8 cellular contexts compared by ENCODE assay signal in genomic region chr1:86914998-86915736, GRCh38. TPM values are rescaled to one million over a fixed set of nuclear protein-coding genes. Genes with fewer than 3 reads are reported as not detected.
A peak's percentile ranks its signal among the peaks of the same experiment; 100 is the strongest.
DNase-seq lines count a peak whose midpoint lies in the region; ATAC-seq and TF ChIP-seq lines count a peak whose summit lies in the region.

No MANE protein-coding gene starts in this region.

- H3K4me3 ChIP-seq in DND-41 (ENCODE audit: low read depth in 1 of 2, low read length in 2 of 2), result peak overlapping the region; percentile 65 to 89
- peak overlapping the region; percentile 83 for H3K4me3 ChIP-seq in brain microvascular endothelial cell (ENCODE audit: low read depth, low read length)
- peak overlapping the region; percentile 83 for H3K4me3 ChIP-seq in smooth muscle cell

- H3K4me1 ChIP-seq in DND-41 (ENCODE audit: insufficient read depth, low read length) (peaks cover 43% of the 10 kb centered on the region), smooth muscle cell (ENCODE audit: low read depth) (peaks cover 18% of the 10 kb centered on the region)

- peaks cover 91% of the 10 kb centered on the region for H3K79me2 ChIP-seq in DND-41 (ENCODE audit: insufficient read depth, low read length)
- peaks cover 88% of the 10 kb centered on the region for H3K79me2 ChIP-seq in smooth muscle cell (ENCODE audit: low read depth)

- in situ Hi-C loops in brain microvascular endothelial cell (cut with HindIII; ENCODE audit: low pct_ligation_motif_present, low sequenced_read_pairs), result no loop called here

- H4K20me1 ChIP-seq in DND-41 (ENCODE audit: insufficient read depth, low read length) (peaks cover 29% of the 10 kb centered on the region), smooth muscle cell (ENCODE audit: low read depth) (peaks cover 50% of the 10 kb centered on the region)

- ATAC-seq in DND-41 (ENCODE audit: insufficient read depth, low read depth), result peak; percentile 36

- H3F3A ChIP-seq in smooth muscle cell (ENCODE audit: low read depth), result no peaks in the 10 kb centered on the region

- peak overlapping the region; percentile 86 for H3K9ac ChIP-seq in DND-41 (ENCODE audit: low read depth, low read length)
- peak overlapping the region; percentile 76 for H3K9ac ChIP-seq in smooth muscle cell (ENCODE audit: low read depth)

- peak overlapping the region; percentile 95 for H3K4me2 ChIP-seq in DND-41 (ENCODE audit: insufficient read depth, low read length)
- H3K4me2 ChIP-seq in smooth muscle cell, result peak overlapping the region; percentile 86

- H3K27me3 ChIP-seq in DND-41 (ENCODE audit: insufficient read depth, low read length, poor library complexity) (no peaks in the 10 kb centered on the region), brain microvascular endothelial cell (replicated peaks) (no peaks in the 10 kb centered on the region), smooth muscle cell (ENCODE audit: low read depth) (no peaks in the 10 kb centered on the region)

- DNase-seq in DND-41, result peak; percentile 61
- peak; percentile 53 for DNase-seq in HCEC 1CT
- peak; percentile 78 for DNase-seq in NCI-H1092 treated with DMSO at 0.1 percent for 48 hours (lab: John Stamatoyannopoulos, UW)
- DNase-seq in T-helper 9 cell, result peak; percentile 28
- peak; percentile 52 for DNase-seq in brain microvascular endothelial cell
- DNase-seq in iPS-NIHi11 (ENCODE audit: low spot score), result peak; percentile 40
- DNase-seq in smooth muscle cell (lab: John Stamatoyannopoulos, UW; ENCODE audit: unreplicated experiment), result peak; percentile 42
- no peak for DNase-seq in 8988T

- H3K27ac ChIP-seq in DND-41 (ENCODE audit: low read length) (peak overlapping the region; percentile 87), brain microvascular endothelial cell (peak overlapping the region; percentile 38), smooth muscle cell (ENCODE audit: low read depth) (peak overlapping the region; percentile 64)

- H2AFZ ChIP-seq in DND-41 (ENCODE audit: low read depth, low read length) (peak overlapping the region; percentile 94), smooth muscle cell (ENCODE audit: low read depth) (peak overlapping the region; percentile 92)

- peaks cover 8% of the 10 kb centered on the region for H3K36me3 ChIP-seq in DND-41 (ENCODE audit: insufficient read depth, low read length)
- peaks cover 6% of the 10 kb centered on the region for H3K36me3 ChIP-seq in brain microvascular endothelial cell (replicated peaks)
- no peaks in the 10 kb centered on the region for H3K36me3 ChIP-seq in smooth muscle cell (ENCODE audit: low read depth)

- H3K9me3 ChIP-seq in DND-41 (ENCODE audit: insufficient read depth, low read length, severe bottlenecking) (no peaks in the 10 kb centered on the region), smooth muscle cell (replicated peaks; ENCODE audit: low read depth) (no peaks in the 10 kb centered on the region)

- WGBS in smooth muscle cell (ENCODE audit: low lambda C conversion rate), result under 1% methylated on average over 42 of the region's 43 CpGs

- TF ChIP-seq CTCF in DND-41 (IDR thresholded peaks at IDR 0.05; ENCODE audit: borderline replicate concordance, extremely low read depth, low read length, poor library complexity, severe bottlenecking) (no peak), brain microvascular endothelial cell (IDR thresholded peaks at IDR 0.05; ENCODE audit: low read depth, low read length, missing control alignments) (no peak), smooth muscle cell (IDR thresholded peaks at IDR 0.05; ENCODE audit: borderline replicate concordance, insufficient read depth, poor library complexity, severe bottlenecking) (no peak)

RNA-seq across cellular contexts. Expression of gene HS2ST1, which starts 0.7 kb away (rescaled TPM):
- total RNA-seq in smooth muscle cell, result 35.6 and 46.5 TPM in 2 replicates
- 14.6 TPM in 2 replicates for polyA plus RNA-seq in smooth muscle cell

RNA-seq across cellular contexts. Expression of gene SELENOF, which starts 1.2 kb away (rescaled TPM):
- 252 and 289 TPM in 2 replicates for total RNA-seq in smooth muscle cell
- polyA plus RNA-seq in smooth muscle cell, result 183 and 185 TPM in 2 replicates
